15 cellular contexts compared by ENCODE assay signal in genomic region chr7:150875791-150876190, GRCh38. TPM values are rescaled to one million over a fixed set of nuclear protein-coding genes. Genes with fewer than 3 reads are reported as not detected.
DNase-seq lines count a peak whose midpoint lies in the region; ATAC-seq and TF ChIP-seq lines count a peak whose summit lies in the region.
"Had no signal": no experiment of that assay in that cellular context is flagged by ENCODE, and none has a peak within 500 bp of the region (broad histone marks: within the 10 kb centered on the region; RNA-seq: fewer than 3 reads in every experiment).

No MANE protein-coding gene starts in this region.

- DNase-seq in SK-N-SH, result no peak
- DNase-seq in Kasumi-1 (lab: John Stamatoyannopoulos, UW), result peak; percentile 47 to 52
- peak; percentile 38 for DNase-seq in SW480 (ENCODE audit: low spot score)
- DNase-seq in mesenchymal stem cell, result no peak
- no peak for DNase-seq in sciatic nerve (ENCODE audit: low spot score)
- DNase-seq: activated B cell treated with CpG ODN at 0.5 μM for 24 hours; activated effector memory CD4-positive, alpha-beta T cell treated with Interleukin-2 at 50 U/mL for 16 hours; stimulated activated CD4-positive, alpha-beta T cell treated with anti-CD3 and anti-CD28 coated beads, Interleukin-4, amount 100 ng/mL, for 24 hours had no signal

- no peaks in the 10 kb centered on the region for H3K79me2 ChIP-seq in SK-N-SH (ENCODE audit: insufficient read depth)
- no peaks in the 10 kb centered on the region for H3K79me2 ChIP-seq in neural cell (replicated peaks; ENCODE audit: insufficient read depth, low read length)

- no peaks in the 10 kb centered on the region for H3F3A ChIP-seq in SK-N-SH (replicated peaks; ENCODE audit: insufficient read depth)
- H3F3A ChIP-seq in neural cell (ENCODE audit: insufficient read depth, low read length, poor library complexity, severe bottlenecking), result no peaks in the 10 kb centered on the region

- H3K27ac ChIP-seq in SK-N-SH (ENCODE audit: low read depth in 2 of 2, low read length in 1 of 2), result no peak overlapping the region; a peak in 1 of 4 replicates
- H3K27ac ChIP-seq in neural cell (ENCODE audit: low read length), result no peak overlapping the region
- H3K27ac ChIP-seq in mesenchymal stem cell (ENCODE audit: low read length, poor library complexity, severe bottlenecking), result no peak overlapping the region

- no peak overlapping the region for H3K4ac ChIP-seq in mesenchymal stem cell (ENCODE audit: low read depth in 1 of 2, low read length in 2 of 2)

- no peak overlapping the region for H3K14ac ChIP-seq in mesenchymal stem cell (ENCODE audit: low read length in 2 of 2)

- H2AFZ ChIP-seq in SK-N-SH (ENCODE audit: low read depth), result no peak overlapping the region
- H2AFZ ChIP-seq in neural cell (ENCODE audit: low read depth, low read length), result no peak overlapping the region
- H2AFZ ChIP-seq in mesenchymal stem cell (ENCODE audit: low read depth, low read length), result no peak overlapping the region

- H3K27me3 ChIP-seq in SK-N-SH (ENCODE audit: insufficient read depth), result no peaks in the 10 kb centered on the region
- H3K27me3 ChIP-seq in neural cell (ENCODE audit: insufficient read depth, low read depth, low read length), result no peaks in the 10 kb centered on the region
- H3K27me3 ChIP-seq in mesenchymal stem cell (ENCODE audit: control insufficient read depth in 1 of 2, insufficient read depth in 1 of 2, low read length in 2 of 2), result peaks cover 0 to 21% of the 10 kb centered on the region in 2 experiments

- H3K36me3 ChIP-seq in SK-N-SH (replicated peaks in 1 of 2; ENCODE audit: control insufficient read depth in 1 of 2, insufficient read depth in 2 of 2, low read length in 1 of 2), result no peaks in the 10 kb centered on the region
- H3K36me3 ChIP-seq in neural cell (ENCODE audit: insufficient read depth, low read length), result no peaks in the 10 kb centered on the region
- no peaks in the 10 kb centered on the region for H3K36me3 ChIP-seq in mesenchymal stem cell (ENCODE audit: control insufficient read depth in 1 of 2, insufficient read depth in 2 of 2, low read depth in 1 of 2, low read length in 2 of 2)
- H3K36me3 ChIP-seq: HAP-1 had no signal

- no peak overlapping the region for H3K18ac ChIP-seq in mesenchymal stem cell (ENCODE audit: low read depth in 1 of 2, low read length in 2 of 2)

- no peaks in the 10 kb centered on the region for H3K79me1 ChIP-seq in mesenchymal stem cell (replicated peaks; ENCODE audit: low read length, poor library complexity, severe bottlenecking)

- no peak overlapping the region for H2AK5ac ChIP-seq in mesenchymal stem cell (ENCODE audit: low read length, severe bottlenecking)

- CTCF ChIA-PET in SK-N-SH (lab: Yijun Ruan, JAX), result interaction anchor here (0.8 to 9.4 kb wide), 23 partner anchors 8 to 196 kb away, joined by 3 to 136 read pairs (median 6); partner anchors contain the start of gene NOS3

- H4K20me1 ChIP-seq in SK-N-SH (ENCODE audit: insufficient read depth) (no peaks in the 10 kb centered on the region), neural cell (ENCODE audit: insufficient read depth) (no peaks in the 10 kb centered on the region)

- H3K4me1 ChIP-seq in SK-N-SH (ENCODE audit: control insufficient read depth in 1 of 2, insufficient read depth in 2 of 2, low read depth in 1 of 2, low read length in 1 of 2) (peaks cover 5% of the 10 kb centered on the region in 2 experiments; a peak in 2 of 4 replicates), mesenchymal stem cell (ENCODE audit: control insufficient read depth, insufficient read depth, low read depth, low read length) (peaks cover 1% of the 10 kb centered on the region)

- no peak for TF ChIP-seq EP300 in SK-N-SH (IDR thresholded peaks at IDR 0.05; ENCODE audit: borderline replicate concordance in 1 of 2, low read depth in 1 of 2, low read length in 1 of 2)
- TF ChIP-seq EP300 in neural cell (conservative IDR thresholded peaks at IDR 0.05; ENCODE audit: poor library complexity, severe bottlenecking), result no peak

- POLR2A ChIA-PET in SK-N-SH (lab: Yijun Ruan, JAX), result no interaction called here

- H2BK15ac ChIP-seq in mesenchymal stem cell (ENCODE audit: low read depth, poor library complexity, severe bottlenecking), result no peak overlapping the region

- H3K23ac ChIP-seq in mesenchymal stem cell (ENCODE audit: low read length in 2 of 2), result no peak overlapping the region

- no peak for TF ChIP-seq CTCF in SK-N-SH (IDR thresholded peaks at IDR 0.05)
- TF ChIP-seq CTCF in neural cell (IDR thresholded peaks at IDR 0.05; ENCODE audit: poor library complexity, severe bottlenecking), result peak; percentile 12

- no peak overlapping the region for H4K91ac ChIP-seq in mesenchymal stem cell (ENCODE audit: low read length)

- H2BK5ac ChIP-seq in mesenchymal stem cell (ENCODE audit: low read depth, low read length, poor library complexity, severe bottlenecking), result no peak overlapping the region

- intact Hi-C loops in sciatic nerve (cut with DNase I), result no loop called here

- 58% methylated on average over 4 of the region's 4 CpGs for WGBS in SK-N-SH (ENCODE audit: low lambda C conversion rate)
- WGBS in mesenchymal stem cell, result 60% methylated on average over 3 of the region's 4 CpGs

- no peak overlapping the region for H2BK12ac ChIP-seq in mesenchymal stem cell (ENCODE audit: low read length in 2 of 2)

- H3K9me3 ChIP-seq in SK-N-SH, result peaks cover 11% of the 10 kb centered on the region; the same call in 1 of the 2 replicates
- no peaks in the 10 kb centered on the region for H3K9me3 ChIP-seq in neural cell (ENCODE audit: low read length)
- peaks cover 14% of the 10 kb centered on the region for H3K9me3 ChIP-seq in mesenchymal stem cell (ENCODE audit: control insufficient read depth, low read length)
- H3K9me3 ChIP-seq: HAP-1 had no signal

- no peak overlapping the region for H2BK120ac ChIP-seq in mesenchymal stem cell (ENCODE audit: low read depth, low read length)

- ATAC-seq in SK-N-SH treated with all-trans-retinoic acid at 6 μM for 48 hours (0 out of 3 replicates have a peak, but pooled peaks have one; percentile 21), HG03342 (IDR thresholded peaks at IDR 0.05; ENCODE audit: unreplicated experiment) (no peak), sciatic nerve (no peak)

- no peak for TF ChIP-seq RAD21 in SK-N-SH (IDR thresholded peaks at IDR 0.05; ENCODE audit: low read length)
- no peak for TF ChIP-seq RAD21 in neural cell (conservative IDR thresholded peaks at IDR 0.05)

- H3K4me3 ChIP-seq in SK-N-SH (ENCODE audit: low read depth in 2 of 2, low read length in 1 of 2), result no peak overlapping the region
- H3K4me3 ChIP-seq in neural cell (ENCODE audit: low read length), result no peak overlapping the region
- no peak overlapping the region for H3K4me3 ChIP-seq in mesenchymal stem cell (ENCODE audit: insufficient read depth in 1 of 2, low read depth in 1 of 2, low read length in 2 of 2)
- H3K4me3 ChIP-seq: HAP-1 had no signal

- H3K4me2 ChIP-seq in SK-N-SH (no peak overlapping the region), neural cell (ENCODE audit: low read length) (no peak overlapping the region), mesenchymal stem cell (ENCODE audit: low read length, poor library complexity, severe bottlenecking) (no peak overlapping the region)

- H3K9me2 ChIP-seq in SK-N-SH, result no peaks in the 10 kb centered on the region
- no peaks in the 10 kb centered on the region for H3K9me2 ChIP-seq in neural cell (ENCODE audit: insufficient read depth, low read length)

- no peak overlapping the region for H4K8ac ChIP-seq in mesenchymal stem cell (ENCODE audit: low read length)

- H3K9ac ChIP-seq in SK-N-SH, result no peak overlapping the region
- no peak overlapping the region for H3K9ac ChIP-seq in neural cell (ENCODE audit: low read length)
- H3K9ac ChIP-seq in mesenchymal stem cell (ENCODE audit: low read length), result no peak overlapping the region

TF ChIP-seq in SK-N-SH treated with all-trans-retinoic acid at 6 μM for 48 hours, 23 proteins besides CTCF, POLR2A, EP300 and RAD21 (continues in another document):
- no peak for TF ChIP-seq OSR1 (CRISPR knock-in tag; IDR thresholded peaks at IDR 0.05)

TF ChIP-seq in SK-N-SH, 30 proteins besides CTCF, POLR2A, EP300 and RAD21:
- TF ChIP-seq NRF1 (IDR thresholded peaks at IDR 0.05; ENCODE audit: low read depth, low read length) (no peak), SIN3A (IDR thresholded peaks at IDR 0.05; ENCODE audit: borderline replicate concordance, low read depth, low read length) (no peak)
TF ChIP-seq in SK-N-SH: peak in this region for 0.

TF ChIP-seq in neural cell, 6 proteins besides CTCF, POLR2A, EP300 and RAD21 (continues in another document):
- no peak for TF ChIP-seq EZH2 (IDR thresholded peaks at IDR 0.05; ENCODE audit: borderline replicate concordance, insufficient read depth, low read length, poor library complexity, severe bottlenecking)
- no peak for TF ChIP-seq MXI1 (conservative IDR thresholded peaks at IDR 0.05; ENCODE audit: poor library complexity, severe bottlenecking)
- no peak for TF ChIP-seq TAF1 (IDR thresholded peaks at IDR 0.05; ENCODE audit: low read depth)
- no peak for TF ChIP-seq SMC3 (conservative IDR thresholded peaks at IDR 0.05; ENCODE audit: poor library complexity)
- no peak for TF ChIP-seq POLR2AphosphoS5 (IDR thresholded peaks at IDR 0.05)

RNA-seq across cellular contexts. Expression of gene AOC1, which starts 23.5 kb away (rescaled TPM):
- polyA plus RNA-seq in SK-N-SH (2012; rRNA removed), result not detected in 2 replicates
- polyA plus RNA-seq in SK-N-SH (2012; cell fraction: cytosol; rRNA removed), result not detected in 2 replicates
- polyA plus RNA-seq in SK-N-SH (2012; cell fraction: nucleus; rRNA removed), result not detected in 2 replicates
- not detected in 2 replicates for polyA plus RNA-seq in neural cell
- polyA minus RNA-seq in neural cell, result not detected in 2 replicates
- not detected for polyA plus RNA-seq in mesenchymal stem cell (2013, experiment 1 of 2)
- polyA plus RNA-seq in mesenchymal stem cell (2013, experiment 2 of 2), result not detected
- total RNA-seq in sciatic nerve, result not detected
- total RNA-seq: activated B cell treated with CpG ODN at 0.5 μM for 24 hours, B cell, fibroblast of villous mesenchyme, LHCN-M2 had no signal

Comparison
In these comparisons a context has a peak if more than half of its experiments do, and no peak if none do; other contexts are left out.
1. DNase-seq: peak in Kasumi-1 (2 of 2) and SW480 (single experiment); none in SK-N-SH (single experiment), mesenchymal stem cell (single experiment) and sciatic nerve (single experiment).